25 cellular contexts compared by ENCODE assay signal in genomic region chr13:91304740-91305139, GRCh38.
"Had no signal": no experiment of that assay in that cellular context is flagged by ENCODE, and none has a peak within 500 bp of the region (broad histone marks: within the 10 kb centered on the region; RNA-seq: fewer than 3 reads in every experiment).

No MANE protein-coding gene starts in this region.

- H3K9ac ChIP-seq: neural progenitor cell had no signal

- H3K4me3 ChIP-seq: body of pancreas, neural progenitor cell, psoas muscle, spleen, upper lobe of left lung had no signal

- ATAC-seq: activated CD8-positive, alpha-beta T cell treated with anti-CD3 and anti-CD28 coated beads, Interleukin-2, amount 10 ng/mL, durations not matched to agents 7 days and 5 days; activated naive CD8-positive, alpha-beta T cell treated with anti-CD3 and anti-CD28 coated beads, Interleukin-2, amount 50 U/mL, for 24 hours; body of pancreas; foreskin keratinocyte; psoas muscle had no signal

- DNase-seq: activated CD4-positive, alpha-beta T cell treated with anti-CD3 and anti-CD28 coated beads for 1 hour; activated CD4-positive, alpha-beta T cell treated with anti-CD3 and anti-CD28 coated beads, Interleukin-2, amount 50 U/mL, for 1 hour; activated CD8-positive, alpha-beta T cell treated with anti-CD3 and anti-CD28 coated beads, Interleukin-2, amount 10 ng/mL, durations not matched to agents 7 days and 5 days; activated gamma-delta T cell; activated naive CD4-positive, alpha-beta T cell treated with anti-CD3 and anti-CD28 coated beads, Interleukin-2, amount 50 U/mL, for 16 hours; activated naive CD8-positive, alpha-beta T cell treated with anti-CD3 and anti-CD28 coated beads, Interleukin-2, amount 50 U/mL, for 24 hours; anterior cingulate cortex; body of pancreas; caudate nucleus; effector CD4-positive, alpha-beta T cell; erythroblast; foreskin keratinocyte; glutamatergic neuron; hippocampal formation; kidney glomerular epithelial cell; mesenchymal stem cell; naive B cell; psoas muscle; spleen; stimulated activated CD4-positive, alpha-beta T cell treated with anti-CD3 and anti-CD28 coated beads, Interleukin-4, amount 100 ng/mL, for 1 hour; stimulated activated naive CD4-positive, alpha-beta T cell; T-helper 1 cell; upper lobe of left lung had no signal

- H3K4me1 ChIP-seq: body of pancreas, foreskin keratinocyte, neural progenitor cell, psoas muscle, spleen, upper lobe of left lung had no signal

- H2AFZ ChIP-seq: neural progenitor cell had no signal

- H3K9me3 ChIP-seq: body of pancreas, psoas muscle, spleen, upper lobe of left lung had no signal

- FAIRE-seq: TTC549 had no signal

- H3K36me3 ChIP-seq: neural progenitor cell, spleen, upper lobe of left lung had no signal

- H3K27me3 ChIP-seq: body of pancreas, foreskin keratinocyte, neural progenitor cell, upper lobe of left lung had no signal

- H3K27ac ChIP-seq: body of pancreas, foreskin keratinocyte, neural progenitor cell, psoas muscle, spleen, upper lobe of left lung had no signal

- H3K4me2 ChIP-seq: neural progenitor cell had no signal
